ENCODE assay signal across 11 cellular contexts in genomic region chr6:15924893-15925292, GRCh38.
"Had no signal": no experiment of that assay in that cellular context is flagged by ENCODE, and none has a peak within 500 bp of the region (broad histone marks: within the 10 kb centered on the region; RNA-seq: fewer than 3 reads in every experiment).

No MANE protein-coding gene starts in this region.

- H3K36me3 ChIP-seq: HAP-1 had no signal

- FAIRE-seq: H1, H54 had no signal

- H3K4me3 ChIP-seq: GM23248, GM23338, HAP-1 had no signal

- DNase-seq: GM23248, GOT3, H7, H9, HCEC 1CT, HFFc6 had no signal

- H3K4me2 ChIP-seq: GM23338 had no signal

- H3K9me3 ChIP-seq: HAP-1 had no signal

- H3K9ac ChIP-seq: GM23248 had no signal

- ATAC-seq: GM23338, HCT116 had no signal

- H3K27ac ChIP-seq: GM23248 had no signal

- H2AFZ ChIP-seq: GM23248, GM23338 had no signal
